Comparison of ENCODE assay signal across 14 cellular contexts in the genomic region with DNA sequence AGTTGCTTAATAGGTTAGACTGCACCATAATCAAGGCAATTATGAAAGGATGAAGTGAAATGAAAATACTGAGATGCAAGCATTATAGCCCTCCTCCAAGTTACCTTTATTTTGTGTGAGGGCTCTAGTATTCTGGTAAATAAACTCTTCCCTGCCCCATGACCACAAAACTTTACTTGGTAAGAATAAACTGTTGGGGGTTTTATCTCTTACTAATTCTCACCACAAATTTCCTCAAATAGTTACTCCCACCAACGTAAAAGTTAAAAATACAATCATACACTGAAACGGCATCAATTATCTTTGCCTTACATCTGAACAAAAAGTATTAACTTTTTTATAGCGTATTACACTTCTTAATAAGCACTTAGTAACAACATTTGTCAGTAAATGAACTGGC. TPM values are rescaled to one million over a fixed set of nuclear protein-coding genes. Genes with fewer than 3 reads are reported as not detected.
A peak's percentile ranks its signal among the peaks of the same experiment; 100 is the strongest.
DNase-seq lines count a peak whose midpoint lies in the region; ATAC-seq and TF ChIP-seq lines count a peak whose summit lies in the region.
"Had no signal": no experiment of that assay in that cellular context is flagged by ENCODE, and none has a peak within 500 bp of the region (broad histone marks: within the 10 kb centered on the region; RNA-seq: fewer than 3 reads in every experiment).

No MANE protein-coding gene starts in this region.

- H3K27ac ChIP-seq in KOPT-K1 (ENCODE audit: low read depth, low read length, poor library complexity, severe bottlenecking), result peak overlapping the region; percentile 74
- H3K27ac ChIP-seq: gastroesophageal sphincter, SK-N-MC, WERI-Rb-1 had no signal

- peak in 1 of 2 donors; percentile 5 for ATAC-seq in activated T-cell treated with anti-CD3 and anti-CD28 coated beads, Interleukin-2, amount 50 U/mL, for 4 hours
- ATAC-seq in activated CD8-positive, alpha-beta T cell treated with anti-CD3 and anti-CD28 coated beads for 36 hours, result no peak
- peak; percentile 2 for ATAC-seq in stimulated activated effector memory CD8-positive, alpha-beta T cell treated with anti-CD3 and anti-CD28 coated beads, Interleukin-12 subunit alpha, Interleukin-12 subunit beta, amount 100 ng/mL, for 72 hours
- ATAC-seq: gastroesophageal sphincter had no signal

- peaks cover 4% of the 10 kb centered on the region for H3K9me3 ChIP-seq in KOPT-K1 (ENCODE audit: insufficient read depth, low read length, poor library complexity, severe bottlenecking)
- H3K9me3 ChIP-seq: gastroesophageal sphincter had no signal

- H3K9me3 Mint-ChIP-seq in activated T-cell treated with anti-CD3 and anti-CD28 coated beads, Interleukin-2, amount 50 U/mL, for 4 hours, result no peaks in the 10 kb centered on the region
- peaks cover 8% of the 10 kb centered on the region for H3K9me3 Mint-ChIP-seq in activated CD8-positive, alpha-beta T cell treated with anti-CD3 and anti-CD28 coated beads for 36 hours
- no peaks in the 10 kb centered on the region for H3K9me3 Mint-ChIP-seq in stimulated activated effector memory CD8-positive, alpha-beta T cell treated with anti-CD3 and anti-CD28 coated beads, Interleukin-12 subunit alpha, Interleukin-12 subunit beta, amount 100 ng/mL, for 72 hours

- peaks cover 37% of the 10 kb centered on the region for H3K36me3 Mint-ChIP-seq in activated T-cell treated with anti-CD3 and anti-CD28 coated beads, Interleukin-2, amount 50 U/mL, for 4 hours (ENCODE audit: insufficient read depth)
- peaks cover 63% of the 10 kb centered on the region for H3K36me3 Mint-ChIP-seq in activated CD8-positive, alpha-beta T cell treated with anti-CD3 and anti-CD28 coated beads for 36 hours (ENCODE audit: low read depth)
- H3K36me3 Mint-ChIP-seq in stimulated activated effector memory CD8-positive, alpha-beta T cell treated with anti-CD3 and anti-CD28 coated beads, Interleukin-12 subunit alpha, Interleukin-12 subunit beta, amount 100 ng/mL, for 72 hours, result peaks cover 69% of the 10 kb centered on the region

- CTCF ChIA-PET in activated CD8-positive, alpha-beta T cell treated with anti-CD3 and anti-CD28 coated beads for 36 hours (lab: Charles Lee), result no interaction called here

- peak overlapping the region; percentile 86 for H3K27ac Mint-ChIP-seq in activated CD8-positive, alpha-beta T cell treated with anti-CD3 and anti-CD28 coated beads for 36 hours
- peak overlapping the region; percentile 89 for H3K27ac Mint-ChIP-seq in stimulated activated effector memory CD8-positive, alpha-beta T cell treated with anti-CD3 and anti-CD28 coated beads, Interleukin-12 subunit alpha, Interleukin-12 subunit beta, amount 100 ng/mL, for 72 hours

- POLR2A ChIA-PET in activated CD8-positive, alpha-beta T cell treated with anti-CD3 and anti-CD28 coated beads for 36 hours (lab: Charles Lee), result no interaction called here

- peak overlapping the region; percentile 30 for H3K4me3 Mint-ChIP-seq in activated T-cell treated with anti-CD3 and anti-CD28 coated beads, Interleukin-2, amount 50 U/mL, for 4 hours
- peak overlapping the region; percentile 60 for H3K4me3 Mint-ChIP-seq in activated CD8-positive, alpha-beta T cell treated with anti-CD3 and anti-CD28 coated beads for 36 hours
- H3K4me3 Mint-ChIP-seq in stimulated activated effector memory CD8-positive, alpha-beta T cell treated with anti-CD3 and anti-CD28 coated beads, Interleukin-12 subunit alpha, Interleukin-12 subunit beta, amount 100 ng/mL, for 72 hours, result peak overlapping the region; percentile 57

- no peaks in the 10 kb centered on the region for H3K27me3 Mint-ChIP-seq in activated T-cell treated with anti-CD3 and anti-CD28 coated beads, Interleukin-2, amount 50 U/mL, for 4 hours (ENCODE audit: low read depth)
- no peaks in the 10 kb centered on the region for H3K27me3 Mint-ChIP-seq in activated CD8-positive, alpha-beta T cell treated with anti-CD3 and anti-CD28 coated beads for 36 hours

- intact Hi-C loops in activated CD8-positive, alpha-beta T cell treated with anti-CD3 and anti-CD28 coated beads for 36 hours (cut with micrococcal nuclease), result loop anchor here (10.0 kb wide), 1 partner anchor 175 kb away; the partner anchor contains the start of gene BTG3

- TF ChIP-seq CTCF in activated CD8-positive, alpha-beta T cell treated with anti-CD3 and anti-CD28 coated beads for 36 hours (IDR thresholded peaks at IDR 0.05), result no peak

- no peak for DNase-seq in activated T-cell treated with anti-CD3 and anti-CD28 coated beads, Interleukin-2, amount 50 U/mL, for 4 hours
- DNase-seq in activated T-cell treated with anti-CD3 and anti-CD28 coated beads for 4 hours (no peak), GM03348 (ENCODE audit: low spot score) (no peak), CD1c-positive myeloid dendritic cell (ENCODE audit: extremely low spot score) (no peak)
- DNase-seq in activated CD8-positive, alpha-beta T cell treated with anti-CD3 and anti-CD28 coated beads for 36 hours, result no peak
- no peak for DNase-seq in stimulated activated effector memory CD8-positive, alpha-beta T cell treated with anti-CD3 and anti-CD28 coated beads, Interleukin-12 subunit alpha, Interleukin-12 subunit beta, amount 100 ng/mL, for 72 hours (ENCODE audit: low spot score in 2 of 2)
- DNase-seq in stimulated activated CD4-positive, alpha-beta T cell treated with anti-CD3 and anti-CD28 coated beads, Interleukin-2, amount 100 ng/mL, for 24 hours, result no peak
- DNase-seq: aorta, NCI-H187, NCI-H510A, WERI-Rb-1 had no signal

- peaks cover 87% of the 10 kb centered on the region for H3K4me1 Mint-ChIP-seq in activated T-cell treated with anti-CD3 and anti-CD28 coated beads, Interleukin-2, amount 50 U/mL, for 4 hours (ENCODE audit: low read depth)
- H3K4me1 Mint-ChIP-seq in activated CD8-positive, alpha-beta T cell treated with anti-CD3 and anti-CD28 coated beads for 36 hours (ENCODE audit: low read depth), result peaks cover 85% of the 10 kb centered on the region
- peaks cover 50% of the 10 kb centered on the region for H3K4me1 Mint-ChIP-seq in stimulated activated effector memory CD8-positive, alpha-beta T cell treated with anti-CD3 and anti-CD28 coated beads, Interleukin-12 subunit alpha, Interleukin-12 subunit beta, amount 100 ng/mL, for 72 hours

- peaks cover 40% of the 10 kb centered on the region for H3K36me3 ChIP-seq in KOPT-K1 (ENCODE audit: insufficient read depth, low read length)

RNA-seq across cellular contexts. Expression of gene C21orf91, which starts 29.5 kb away (rescaled TPM):
- total RNA-seq in activated T-cell treated with anti-CD3 and anti-CD28 coated beads, Interleukin-2, amount 50 U/mL, for 4 hours, result 10 to 100 TPM; 32.6 to 38.7 (median 34.7) TPM
- total RNA-seq in activated CD8-positive, alpha-beta T cell treated with anti-CD3 and anti-CD28 coated beads for 36 hours, result 10 to 100 TPM; 32.5 to 32.6 TPM
